1 cellular context compared by ENCODE assay signal in the genomic region with DNA sequence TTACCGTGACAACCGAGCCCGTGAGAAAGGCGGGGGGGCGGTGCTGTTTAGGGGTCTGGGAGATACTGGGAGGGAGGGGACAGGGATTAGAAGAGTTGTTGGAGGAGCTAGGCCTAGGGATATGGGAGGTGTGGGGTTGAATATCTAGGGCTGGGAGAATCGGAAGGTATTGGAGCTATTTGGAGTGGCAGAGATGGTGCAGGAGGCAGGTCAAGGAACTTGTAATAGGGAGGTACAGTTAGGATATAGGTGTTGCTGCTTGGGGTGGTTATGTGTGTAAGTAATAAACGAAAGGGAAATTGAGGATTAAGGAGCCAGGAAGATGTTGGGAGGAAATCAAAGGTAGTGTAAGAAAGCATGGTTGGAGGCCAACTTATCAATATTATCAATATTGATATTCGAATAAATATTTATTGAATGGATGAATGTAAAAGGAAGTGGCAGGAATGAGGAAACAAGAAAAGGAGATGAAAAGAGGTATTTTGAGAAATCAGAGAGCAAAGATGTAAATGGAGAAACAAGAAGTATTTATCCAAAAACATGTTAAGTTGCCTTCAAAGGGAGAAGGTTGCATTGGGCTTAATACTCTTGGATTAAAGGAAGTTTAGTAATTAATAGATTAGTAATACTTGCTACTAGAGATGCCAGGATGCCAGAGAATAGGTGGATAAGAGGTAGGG.
TF ChIP-seq lines count a peak whose summit lies in the region.

No MANE protein-coding gene starts in this region.

TF ChIP-seq in A549, 52 proteins besides CTCF, POLR2A, EP300 and RAD21 (continued from another document):
- TF ChIP-seq HOXB5 (CRISPR knock-in tag; IDR thresholded peaks at IDR 0.05) (no peak), RNF2 (IDR thresholded peaks at IDR 0.05; ENCODE audit: borderline replicate concordance, low read depth) (no peak)
